In the genomic region with DNA sequence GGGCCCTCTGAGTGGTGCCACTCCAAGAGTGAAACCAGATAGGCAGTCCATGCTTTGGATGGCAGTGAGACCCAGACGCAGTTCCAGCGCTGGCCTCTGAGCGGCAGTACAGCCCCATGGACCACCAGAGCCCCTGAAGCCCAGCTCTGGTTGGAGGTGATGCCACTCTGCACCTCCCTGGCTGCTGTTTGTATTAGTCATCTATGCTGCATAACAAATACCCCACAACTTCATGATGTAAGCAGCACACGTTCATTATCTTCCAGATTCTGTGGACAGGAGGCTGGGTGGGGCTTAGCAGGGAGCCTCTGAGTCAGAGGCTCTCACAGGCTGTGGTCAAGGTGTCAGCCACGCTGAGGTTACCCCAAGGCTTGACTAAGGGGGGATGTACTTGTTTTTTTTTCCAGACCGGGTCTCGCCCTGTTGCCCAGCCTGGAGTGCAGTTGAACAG, we compare ENCODE assay signal across 1 cellular context.
A peak's percentile ranks its signal among the peaks of the same experiment; 100 is the strongest.
TF ChIP-seq lines count a peak whose summit lies in the region.

No MANE protein-coding gene starts in this region.

TF ChIP-seq in HepG2, 621 proteins besides CTCF, POLR2A, EP300 and RAD21 (continued from another document and continues in another):
- TF ChIP-seq, protein P1, sequence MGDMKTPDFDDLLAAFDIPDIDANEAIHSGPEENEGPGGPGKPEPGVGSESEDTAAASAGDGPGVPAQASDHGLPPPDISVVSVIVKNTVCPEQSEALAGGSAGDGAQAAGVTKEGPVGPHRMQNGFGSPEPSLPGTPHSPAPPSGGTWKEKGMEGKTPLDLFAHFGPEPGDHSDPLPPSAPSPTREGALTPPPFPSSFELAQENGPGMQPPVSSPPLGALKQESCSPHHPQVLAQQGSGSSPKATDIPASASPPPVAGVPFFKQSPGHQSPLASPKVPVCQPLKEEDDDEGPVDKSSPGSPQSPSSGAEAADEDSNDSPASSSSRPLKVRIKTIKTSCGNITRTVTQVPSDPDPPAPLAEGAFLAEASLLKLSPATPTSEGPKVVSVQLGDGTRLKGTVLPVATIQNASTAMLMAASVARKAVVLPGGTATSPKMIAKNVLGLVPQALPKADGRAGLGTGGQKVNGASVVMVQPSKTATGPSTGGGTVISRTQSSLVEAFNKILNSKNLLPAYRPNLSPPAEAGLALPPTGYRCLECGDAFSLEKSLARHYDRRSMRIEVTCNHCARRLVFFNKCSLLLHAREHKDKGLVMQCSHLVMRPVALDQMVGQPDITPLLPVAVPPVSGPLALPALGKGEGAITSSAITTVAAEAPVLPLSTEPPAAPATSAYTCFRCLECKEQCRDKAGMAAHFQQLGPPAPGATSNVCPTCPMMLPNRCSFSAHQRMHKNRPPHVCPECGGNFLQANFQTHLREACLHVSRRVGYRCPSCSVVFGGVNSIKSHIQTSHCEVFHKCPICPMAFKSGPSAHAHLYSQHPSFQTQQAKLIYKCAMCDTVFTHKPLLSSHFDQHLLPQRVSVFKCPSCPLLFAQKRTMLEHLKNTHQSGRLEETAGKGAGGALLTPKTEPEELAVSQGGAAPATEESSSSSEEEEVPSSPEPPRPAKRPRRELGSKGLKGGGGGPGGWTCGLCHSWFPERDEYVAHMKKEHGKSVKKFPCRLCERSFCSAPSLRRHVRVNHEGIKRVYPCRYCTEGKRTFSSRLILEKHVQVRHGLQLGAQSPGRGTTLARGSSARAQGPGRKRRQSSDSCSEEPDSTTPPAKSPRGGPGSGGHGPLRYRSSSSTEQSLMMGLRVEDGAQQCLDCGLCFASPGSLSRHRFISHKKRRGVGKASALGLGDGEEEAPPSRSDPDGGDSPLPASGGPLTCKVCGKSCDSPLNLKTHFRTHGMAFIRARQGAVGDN (CRISPR knock-in tag; IDR thresholded peaks at IDR 0.05): peak; percentile 56
- TF ChIP-seq ZMYM3 (CRISPR knock-in tag; IDR thresholded peaks at IDR 0.05): peak; percentile 57
- TF ChIP-seq RARG (CRISPR knock-in tag; IDR thresholded peaks at IDR 0.05; ENCODE audit: low read depth): no peak
- no peak for TF ChIP-seq ARID5B (CRISPR knock-in tag; IDR thresholded peaks at IDR 0.05)
- TF ChIP-seq SKI (IDR thresholded peaks at IDR 0.05; ENCODE audit: partially characterized antibody): no peak
- 0 out of 2 replicates have a peak, but pooled peaks have one; percentile 19 for TF ChIP-seq ZKSCAN1 (IDR thresholded peaks at IDR 0.05; ENCODE audit: low read length)
- TF ChIP-seq ZNF674 (CRISPR knock-in tag; IDR thresholded peaks at IDR 0.05; ENCODE audit: low read depth): no peak
- TF ChIP-seq CENPX (CRISPR knock-in tag; IDR thresholded peaks at IDR 0.05): no peak
- TF ChIP-seq, protein P2, sequence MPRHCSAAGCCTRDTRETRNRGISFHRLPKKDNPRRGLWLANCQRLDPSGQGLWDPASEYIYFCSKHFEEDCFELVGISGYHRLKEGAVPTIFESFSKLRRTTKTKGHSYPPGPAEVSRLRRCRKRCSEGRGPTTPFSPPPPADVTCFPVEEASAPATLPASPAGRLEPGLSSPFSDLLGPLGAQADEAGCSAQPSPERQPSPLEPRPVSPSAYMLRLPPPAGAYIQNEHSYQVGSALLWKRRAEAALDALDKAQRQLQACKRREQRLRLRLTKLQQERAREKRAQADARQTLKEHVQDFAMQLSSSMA (CRISPR knock-in tag; IDR thresholded peaks at IDR 0.05): no peak
- no peak for TF ChIP-seq KLF12 (CRISPR knock-in tag; IDR thresholded peaks at IDR 0.05; ENCODE audit: borderline replicate concordance)
- TF ChIP-seq, protein P3, sequence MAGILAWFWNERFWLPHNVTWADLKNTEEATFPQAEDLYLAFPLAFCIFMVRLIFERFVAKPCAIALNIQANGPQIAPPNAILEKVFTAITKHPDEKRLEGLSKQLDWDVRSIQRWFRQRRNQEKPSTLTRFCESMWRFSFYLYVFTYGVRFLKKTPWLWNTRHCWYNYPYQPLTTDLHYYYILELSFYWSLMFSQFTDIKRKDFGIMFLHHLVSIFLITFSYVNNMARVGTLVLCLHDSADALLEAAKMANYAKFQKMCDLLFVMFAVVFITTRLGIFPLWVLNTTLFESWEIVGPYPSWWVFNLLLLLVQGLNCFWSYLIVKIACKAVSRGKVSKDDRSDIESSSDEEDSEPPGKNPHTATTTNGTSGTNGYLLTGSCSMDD (CRISPR knock-in tag; IDR thresholded peaks at IDR 0.05): no peak
- TF ChIP-seq GABPA (IDR thresholded peaks at IDR 0.05; ENCODE audit: low read depth, low read length): no peak
- TF ChIP-seq GABPA (CRISPR knock-in tag; IDR thresholded peaks at IDR 0.05; ENCODE audit: low read depth): no peak
- TF ChIP-seq ZEB1 (IDR thresholded peaks at IDR 0.05; ENCODE audit: insufficient replicate concordance, low read depth): no peak
- TF ChIP-seq ZNF350 (CRISPR knock-in tag; IDR thresholded peaks at IDR 0.05; ENCODE audit: borderline replicate concordance, low read depth): no peak
- TF ChIP-seq HMG20B (CRISPR knock-in tag; conservative IDR thresholded peaks at IDR 0.05): no peak
- no peak for TF ChIP-seq YY1 (IDR thresholded peaks at IDR 0.05; ENCODE audit: insufficient read depth, insufficient replicate concordance, low read depth, low read length)
- TF ChIP-seq TBP (CRISPR knock-in tag; IDR thresholded peaks at IDR 0.05): no peak
- TF ChIP-seq ATRX (CRISPR knock-in tag; IDR thresholded peaks at IDR 0.05; ENCODE audit: borderline replicate concordance): no peak
- TF ChIP-seq TIGD3 (CRISPR knock-in tag; IDR thresholded peaks at IDR 0.05; ENCODE audit: borderline replicate concordance): no peak
- peak; percentile 45; the same call in 1 of the 2 replicates for TF ChIP-seq ZNF574 (CRISPR knock-in tag; IDR thresholded peaks at IDR 0.05)
- TF ChIP-seq TCF7L2 (IDR thresholded peaks at IDR 0.05; ENCODE audit: low read depth, low read length): no peak
- TF ChIP-seq ZNF646 (CRISPR knock-in tag; IDR thresholded peaks at IDR 0.05): no peak
- TF ChIP-seq FOSL2 (CRISPR knock-in tag; IDR thresholded peaks at IDR 0.05): peak; percentile 52; the same call in 1 of the 2 replicates
- TF ChIP-seq XRCC5 (optimal IDR thresholded peaks at IDR 0.05; ENCODE audit: low read length): peak; percentile 79
- TF ChIP-seq, protein P4, sequence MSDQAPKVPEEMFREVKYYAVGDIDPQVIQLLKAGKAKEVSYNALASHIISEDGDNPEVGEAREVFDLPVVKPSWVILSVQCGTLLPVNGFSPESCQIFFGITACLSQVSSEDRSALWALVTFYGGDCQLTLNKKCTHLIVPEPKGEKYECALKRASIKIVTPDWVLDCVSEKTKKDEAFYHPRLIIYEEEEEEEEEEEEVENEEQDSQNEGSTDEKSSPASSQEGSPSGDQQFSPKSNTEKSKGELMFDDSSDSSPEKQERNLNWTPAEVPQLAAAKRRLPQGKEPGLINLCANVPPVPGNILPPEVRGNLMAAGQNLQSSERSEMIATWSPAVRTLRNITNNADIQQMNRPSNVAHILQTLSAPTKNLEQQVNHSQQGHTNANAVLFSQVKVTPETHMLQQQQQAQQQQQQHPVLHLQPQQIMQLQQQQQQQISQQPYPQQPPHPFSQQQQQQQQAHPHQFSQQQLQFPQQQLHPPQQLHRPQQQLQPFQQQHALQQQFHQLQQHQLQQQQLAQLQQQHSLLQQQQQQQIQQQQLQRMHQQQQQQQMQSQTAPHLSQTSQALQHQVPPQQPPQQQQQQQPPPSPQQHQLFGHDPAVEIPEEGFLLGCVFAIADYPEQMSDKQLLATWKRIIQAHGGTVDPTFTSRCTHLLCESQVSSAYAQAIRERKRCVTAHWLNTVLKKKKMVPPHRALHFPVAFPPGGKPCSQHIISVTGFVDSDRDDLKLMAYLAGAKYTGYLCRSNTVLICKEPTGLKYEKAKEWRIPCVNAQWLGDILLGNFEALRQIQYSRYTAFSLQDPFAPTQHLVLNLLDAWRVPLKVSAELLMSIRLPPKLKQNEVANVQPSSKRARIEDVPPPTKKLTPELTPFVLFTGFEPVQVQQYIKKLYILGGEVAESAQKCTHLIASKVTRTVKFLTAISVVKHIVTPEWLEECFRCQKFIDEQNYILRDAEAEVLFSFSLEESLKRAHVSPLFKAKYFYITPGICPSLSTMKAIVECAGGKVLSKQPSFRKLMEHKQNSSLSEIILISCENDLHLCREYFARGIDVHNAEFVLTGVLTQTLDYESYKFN (CRISPR knock-in tag; conservative IDR thresholded peaks at IDR 0.05): no peak
- peak; percentile 39; the same call in 1 of the 2 replicates for TF ChIP-seq ZNF501 (CRISPR knock-in tag; IDR thresholded peaks at IDR 0.05)
